In genomic region chr3:39154323-39155021, GRCh38 we compare ENCODE assay signal across 1 cellular context.
A peak's percentile ranks its signal among the peaks of the same experiment; 100 is the strongest.
TF ChIP-seq lines count a peak whose summit lies in the region.

No MANE protein-coding gene starts in this region.

TF ChIP-seq in WTC11, 78 proteins besides CTCF, POLR2A, EP300 and RAD21 (continued from another document):
- TF ChIP-seq ZNF281 (CRISPR knock-in tag; IDR thresholded peaks at IDR 0.05) (peak; percentile 96), NR3C1 (CRISPR knock-in tag; conservative IDR thresholded peaks at IDR 0.05; ENCODE audit: low read depth) (no peak), PREB (CRISPR knock-in tag; IDR thresholded peaks at IDR 0.05; ENCODE audit: borderline replicate concordance) (no peak), ZNF396 (CRISPR knock-in tag; IDR thresholded peaks at IDR 0.05; ENCODE audit: borderline replicate concordance) (no peak), MAX (CRISPR knock-in tag; IDR thresholded peaks at IDR 0.05) (peak; percentile 74; the same call in 1 of the 2 replicates), ARID4B (CRISPR knock-in tag; IDR thresholded peaks at IDR 0.05; ENCODE audit: borderline replicate concordance) (peak; percentile 59; the same call in 1 of the 2 replicates), TEAD1 (CRISPR knock-in tag; IDR thresholded peaks at IDR 0.05) (peak; percentile 88), RORB (CRISPR knock-in tag; IDR thresholded peaks at IDR 0.05) (no peak), ZNF512 (CRISPR knock-in tag; IDR thresholded peaks at IDR 0.05; ENCODE audit: borderline replicate concordance) (no peak), ATF3 (CRISPR knock-in tag; conservative IDR thresholded peaks at IDR 0.05) (no peak), ESRRA (CRISPR knock-in tag; IDR thresholded peaks at IDR 0.05; ENCODE audit: borderline replicate concordance) (no peak), FOXP4 (CRISPR knock-in tag; IDR thresholded peaks at IDR 0.05) (peak; percentile 39; the same call in 1 of the 2 replicates), FOXK1 (CRISPR knock-in tag; IDR thresholded peaks at IDR 0.05) (peak; percentile 31; the same call in 1 of the 2 replicates), EMX1 (CRISPR knock-in tag; IDR thresholded peaks at IDR 0.05) (no peak), CREM (CRISPR knock-in tag; IDR thresholded peaks at IDR 0.05) (no peak), SP1 (CRISPR knock-in tag; conservative IDR thresholded peaks at IDR 0.05) (0 out of 2 replicates have a peak, but pooled peaks have one; percentile 29), ZNF416 (CRISPR knock-in tag; IDR thresholded peaks at IDR 0.05) (no peak), AR (CRISPR knock-in tag; IDR thresholded peaks at IDR 0.05) (no peak), STAT6 (CRISPR knock-in tag; conservative IDR thresholded peaks at IDR 0.05; ENCODE audit: low read depth) (no peak)
